29 cellular contexts compared by ENCODE assay signal in the genomic region with DNA sequence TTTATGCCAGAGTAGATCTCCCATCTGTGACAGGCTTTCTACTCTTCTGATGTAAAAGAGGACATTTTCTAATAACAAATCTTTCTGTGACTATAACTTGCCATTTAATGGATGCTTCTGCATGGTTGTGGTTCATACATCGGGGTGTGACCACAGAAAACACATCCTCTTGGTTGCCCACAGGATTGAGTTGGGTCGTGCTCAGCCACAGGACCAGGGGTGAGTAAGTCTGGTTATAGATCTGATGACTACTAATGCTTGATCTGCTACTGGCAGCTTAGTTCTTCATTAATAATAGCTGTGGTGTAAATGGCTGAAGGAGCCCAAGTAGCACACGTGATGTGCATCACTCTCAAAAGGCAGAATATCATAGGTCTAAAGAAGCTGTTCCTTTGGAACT.
"Had no signal": no experiment of that assay in that cellular context is flagged by ENCODE, and none has a peak within 500 bp of the region (broad histone marks: within the 10 kb centered on the region; RNA-seq: fewer than 3 reads in every experiment).

No MANE protein-coding gene starts in this region.

- H3K4me1 ChIP-seq: neural progenitor cell, parathyroid adenoma, psoas muscle, right lobe of liver, spleen, suprapubic skin, testis, tibial artery, transverse colon, upper lobe of right lung, uterus had no signal

- DNase-seq: natural killer cell; occipital lobe; ovary; posterior cingulate gyrus; psoas muscle; right cardiac atrium; right lobe of liver; sigmoid colon; spleen; stimulated activated CD4-positive, alpha-beta T cell treated with anti-CD3 and anti-CD28 coated beads, Interleukin-12 subunit alpha, Interleukin-12 subunit beta, amount 100 ng/mL, for 4 hours; stimulated activated CD4-positive, alpha-beta T cell treated with anti-CD3 and anti-CD28 coated beads, Interleukin-1b, Interleukin-23, amount 100 ng/mL, for 48 hours; stimulated activated CD4-positive, alpha-beta T cell treated with anti-CD3 and anti-CD28 coated beads, Interleukin-4, amount 100 ng/mL, for 1 hour; stimulated activated CD4-positive, alpha-beta T cell treated with anti-CD3 and anti-CD28 coated beads, Interleukin-4, amount 100 ng/mL, for 4 hours; stimulated activated CD8-positive, alpha-beta memory T cell treated with anti-CD3 and anti-CD28 coated beads, Interleukin-4, amount 100 ng/mL, for 48 hours; stimulated activated naive CD4-positive, alpha-beta T cell; stimulated activated naive CD8-positive, alpha-beta T cell treated with anti-CD3 and anti-CD28 coated beads, Interleukin-15, amount 100 ng/mL, for 72 hours; stimulated activated naive CD8-positive, alpha-beta T cell treated with anti-CD3 and anti-CD28 coated beads, Interleukin-15, Interleukin-2, amounts not matched to agents 100 U/mL and 50 U/mL, for 24 hours; substantia nigra; testis; tibial artery; transverse colon; upper lobe of right lung; uterus had no signal

- H3K27ac ChIP-seq: neural progenitor cell, ovary, parathyroid adenoma, psoas muscle, right lobe of liver, sigmoid colon, skin epidermis, spleen, suprapubic skin, testis, tibial artery, transverse colon, upper lobe of right lung, uterus had no signal

- H3K27me3 ChIP-seq: neural progenitor cell, ovary, right lobe of liver, sigmoid colon, spleen, suprapubic skin, testis, tibial artery, transverse colon, upper lobe of right lung, uterus had no signal

- H3K36me3 ChIP-seq: neural progenitor cell, ovary, right lobe of liver, sigmoid colon, spleen, suprapubic skin, tibial artery, transverse colon, upper lobe of right lung, uterus had no signal

- ATAC-seq: natural killer cell; psoas muscle; right cardiac atrium; right lobe of liver; stimulated activated memory B cell treated with anti-CD40 and anti-IgM and Interleukin-4, amounts not matched to agents 10 μg/mL and 1 μg/mL and 100 μg/mL, for 72 hours; stimulated activated naive CD8-positive, alpha-beta T cell treated with anti-CD3 and anti-CD28 coated beads, Interleukin-15, amount 100 ng/mL, for 72 hours; stimulated activated naive CD8-positive, alpha-beta T cell treated with anti-CD3 and anti-CD28 coated beads, Interleukin-15, Interleukin-2, amounts not matched to agents 100 U/mL and 50 U/mL, for 24 hours; upper lobe of right lung had no signal

- H3K79me2 ChIP-seq: parathyroid adenoma had no signal

- H3K9me3 ChIP-seq: ovary, right lobe of liver, sigmoid colon, testis, tibial artery, uterus had no signal

- H3K4me2 ChIP-seq: neural progenitor cell, smooth muscle cell had no signal

- H3K9ac ChIP-seq: neural progenitor cell, parathyroid adenoma had no signal

- H2AFZ ChIP-seq: neural progenitor cell, parathyroid adenoma had no signal

- H3K4me3 ChIP-seq: neural progenitor cell, ovary, psoas muscle, right lobe of liver, sigmoid colon, skin epidermis, smooth muscle cell, spleen, suprapubic skin, testis, tibial artery, transverse colon, upper lobe of right lung, uterus had no signal
